In the genomic region with DNA sequence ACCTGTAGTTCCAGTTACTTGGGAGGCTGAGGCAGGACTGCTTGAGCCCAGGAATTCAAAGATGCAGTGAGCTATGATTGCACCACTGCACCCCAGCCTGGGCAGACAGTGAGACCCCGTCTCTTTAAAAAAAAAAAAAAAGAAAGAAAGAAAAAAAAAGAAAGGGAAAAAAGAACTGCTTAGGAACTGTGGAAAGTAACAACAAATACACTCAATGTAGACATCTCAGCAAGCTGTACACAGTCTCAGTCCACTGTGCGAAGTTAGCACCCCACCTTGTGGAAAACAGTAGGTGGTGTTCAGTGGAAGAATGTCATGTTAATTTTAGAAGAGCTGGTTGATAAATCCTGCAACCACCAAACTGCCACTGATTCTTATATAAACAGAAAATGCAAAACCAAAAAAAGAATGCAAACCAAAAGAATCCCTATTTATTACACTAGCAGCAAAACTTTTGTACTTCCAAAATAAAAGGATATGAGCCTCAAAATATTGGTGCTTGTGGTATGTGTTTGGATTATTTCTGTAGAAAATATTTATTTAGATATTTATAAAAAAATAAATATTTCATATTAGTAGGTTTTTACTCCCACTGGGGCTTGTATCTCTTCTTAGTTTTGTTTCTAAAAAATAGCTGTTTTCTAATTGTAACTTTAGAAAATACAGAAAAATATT, we compare ENCODE assay signal across 8 cellular contexts. TPM values are rescaled to one million over a fixed set of nuclear protein-coding genes. Genes with fewer than 3 reads are reported as not detected.
DNase-seq lines count a peak whose midpoint lies in the region; ATAC-seq and TF ChIP-seq lines count a peak whose summit lies in the region.

No MANE protein-coding gene starts in this region.

- H3K9me3 ChIP-seq in fibroblast of lung (ENCODE audit: control insufficient read depth, insufficient read depth, low read depth, low read length) (no peaks in the 10 kb centered on the region), H9 (ENCODE audit: control insufficient read depth, low read depth, low read length) (no peaks in the 10 kb centered on the region)

- H3K14ac ChIP-seq in H9 (ENCODE audit: insufficient read depth, low read length): no peak overlapping the region

- H3K9ac ChIP-seq in fibroblast of lung (ENCODE audit: insufficient read depth, low read length): no peak overlapping the region
- no peak overlapping the region for H3K9ac ChIP-seq in H9 (ENCODE audit: extremely low read depth, insufficient read length, low read length)

- H2AK5ac ChIP-seq in H9 (ENCODE audit: insufficient read length, low read length): no peak overlapping the region

- no peak overlapping the region for H3K56ac ChIP-seq in H9 (ENCODE audit: insufficient read length, low read depth, low read length)

- H4K8ac ChIP-seq in H9 (replicated peaks; ENCODE audit: insufficient read length, low read depth, low read length): no peak overlapping the region

- H3K27ac Mint-ChIP-seq in H9: no peak overlapping the region

- H3K18ac ChIP-seq in H9 (ENCODE audit: insufficient read length, low read depth, low read length): no peak overlapping the region

- DNase-seq in AG20443 (ENCODE audit: low spot score) (peak; percentile 79), M059J (ENCODE audit: low read depth) (peak; percentile 86), SK-MEL-5 (ENCODE audit: low read depth, low spot score) (peak; percentile 87), fibroblast of lung (ENCODE audit: low read depth in 2 of 2) (peak; percentile 82 to 94), non-pigmented ciliary epithelial cell (ENCODE audit: low read depth) (peak; percentile 75), H9 (no peak)
- DNase-seq in effector CD4-positive, alpha-beta T cell: no peak

- no peaks in the 10 kb centered on the region for H3K27me3 Mint-ChIP-seq in H9 (ENCODE audit: low read depth)

- H4K20me1 ChIP-seq in fibroblast of lung (ENCODE audit: control insufficient read depth, extremely low read depth, insufficient read depth, low read length) (no peaks in the 10 kb centered on the region), H9 (ENCODE audit: control insufficient read depth, insufficient read depth, insufficient read length) (no peaks in the 10 kb centered on the region)

- peak; percentile 69 for ATAC-seq in GM18861 (IDR thresholded peaks at IDR 0.05; ENCODE audit: unreplicated experiment)

- H2BK12ac ChIP-seq in H9 (ENCODE audit: insufficient read length, low read depth, low read length): no peak overlapping the region

- H3K4me2 ChIP-seq in fibroblast of lung (ENCODE audit: extremely low read depth, insufficient read depth, low read length) (peak overlapping the region; percentile 84), H9 (ENCODE audit: insufficient read depth, insufficient read length, low read length) (no peak overlapping the region)

- no peak overlapping the region for H4K91ac ChIP-seq in H9 (ENCODE audit: insufficient read length, low read depth, low read length)

- no peaks in the 10 kb centered on the region for H3K23me2 ChIP-seq in H9 (ENCODE audit: insufficient read length, low read depth, low read length, poor library complexity, severe bottlenecking)

- no peaks in the 10 kb centered on the region for H3K79me1 ChIP-seq in H9 (ENCODE audit: insufficient read depth, low read depth, low read length, poor library complexity, severe bottlenecking)

- WGBS in H9 (ENCODE audit: extremely low coverage, insufficient read length, low lambda C conversion rate): no CpG with 5 or more reads among the region's 2 CpGs

- TF ChIP-seq CTCF in fibroblast of lung (conservative IDR thresholded peaks at IDR 0.05 in 1 of 2, IDR thresholded peaks at IDR 0.05 in 1 of 2; ENCODE audit: low read depth in 1 of 2, low read length in 2 of 2) (peak; percentile 91 to 94), H9 (conservative IDR thresholded peaks at IDR 0.05) (no peak; the same call in 2 of the 3 replicates)

- H3K4me3 ChIP-seq in fibroblast of lung (replicated peaks in 1 of 4; ENCODE audit: control extremely low read depth in 1 of 4, insufficient read depth in 1 of 4, low read depth in 3 of 4, low read length in 4 of 4): no peak overlapping the region

- H3K4me3 Mint-ChIP-seq in H9: no peak overlapping the region

- H3K36me3 Mint-ChIP-seq in H9 (ENCODE audit: insufficient read depth in 1 of 3, low read depth in 3 of 3): no peaks in the 10 kb centered on the region

- no peaks in the 10 kb centered on the region for H3K9me3 Mint-ChIP-seq in H9

- H2AFZ ChIP-seq in fibroblast of lung (ENCODE audit: low read length) (no peak overlapping the region), H9 (ENCODE audit: low read length) (no peak overlapping the region)

- no peak overlapping the region for H3T11ph ChIP-seq in H9 (ENCODE audit: low read length)

- H2BK120ac ChIP-seq in H9 (ENCODE audit: low read depth, low read length, poor library complexity, severe bottlenecking): no peak overlapping the region

- H3K79me2 ChIP-seq in fibroblast of lung (ENCODE audit: control insufficient read depth, insufficient read depth, low read length) (peaks cover 2% of the 10 kb centered on the region), H9 (ENCODE audit: insufficient read depth, low read length) (no peaks in the 10 kb centered on the region)

- no peak overlapping the region for H2BK15ac ChIP-seq in H9 (ENCODE audit: low read depth, low read length)

- in situ Hi-C loops in SK-MEL-5 (cut with HindIII; ENCODE audit: low pct_unique_long_range_greater_than_20kb, low sequenced_read_pairs): no loop called here

- H2BK20ac ChIP-seq in H9 (ENCODE audit: low read depth, low read length, poor library complexity, severe bottlenecking): no peak overlapping the region

- H3K4me1 Mint-ChIP-seq in H9: peaks cover 0 to 4% of the 10 kb centered on the region in 2 experiments; a peak in 1 of 4 replicates

- no peak overlapping the region for H3K23ac ChIP-seq in H9 (ENCODE audit: insufficient read length, low read depth, low read length)

- H4K5ac ChIP-seq in H9 (ENCODE audit: insufficient read length, low read depth, low read length): no peak overlapping the region

- H3K27ac ChIP-seq in fibroblast of lung (ENCODE audit: insufficient read depth, low read length) (peak overlapping the region; percentile 66), H9 (ENCODE audit: insufficient read length, low read depth, low read length) (no peak overlapping the region)

- H3K27me3 ChIP-seq in fibroblast of lung (ENCODE audit: control insufficient read depth, insufficient read depth, low read length): no peaks in the 10 kb centered on the region
- H3K27me3 ChIP-seq in H9 (ENCODE audit: insufficient read depth, low read length): no peaks in the 10 kb centered on the region

- H3K4me1 ChIP-seq in fibroblast of lung (ENCODE audit: control insufficient read depth, extremely low read depth, insufficient read depth, low read length): peaks cover 13% of the 10 kb centered on the region
- H3K4me1 ChIP-seq in H9 (ENCODE audit: insufficient read depth, low read length): no peaks in the 10 kb centered on the region

- no peak overlapping the region for H2BK5ac ChIP-seq in H9 (ENCODE audit: insufficient read length, low read length)

- no peak overlapping the region for H3K4ac ChIP-seq in H9 (ENCODE audit: low read depth, low read length)

- H3K36me3 ChIP-seq in fibroblast of lung (ENCODE audit: control insufficient read depth, insufficient read depth, low read length): no peaks in the 10 kb centered on the region

RNA-seq across cellular contexts. Expression of a gene that starts 31.1 kb away (rescaled TPM):
- total RNA-seq in M059J (2014; rRNA removed; shearing (Covaris generic)): 1.9 and 2.1 TPM in 2 replicates
- total RNA-seq in SK-MEL-5 (2014; rRNA removed; shearing (Covaris generic)): 4.7 and 7.1 TPM in 2 replicates
- 2.5 and 2.9 TPM in 2 replicates for polyA plus RNA-seq in SK-MEL-5 (2015; cell fraction: cytosol; rRNA removed)
- polyA plus RNA-seq in SK-MEL-5 (2015; cell fraction: nucleus; rRNA removed): 0.43 and 0.64 TPM in 2 replicates
- total RNA-seq in fibroblast of lung (3.8 and 4.6 TPM in 2 replicates), H9 (2021) (2.5 and 2.7 TPM in 2 replicates)
- 3.5 TPM in 2 replicates for polyA plus RNA-seq in fibroblast of lung
- 6.0 and 6.5 TPM in 2 replicates for polyA plus RNA-seq in fibroblast of lung (2012)
- 0.74 and 0.79 TPM in 2 replicates for polyA minus RNA-seq in fibroblast of lung (ENCODE audit: low replicate concordance)

Comparison
In these comparisons a context has a peak if more than half of its experiments do, and no peak if none do; other contexts are left out.
1. DNase-seq: peak in AG20443 (single experiment), M059J (single experiment), SK-MEL-5 (single experiment), fibroblast of lung (2 of 2) and non-pigmented ciliary epithelial cell (single experiment); none in H9 (single experiment) and effector CD4-positive, alpha-beta T cell (single experiment).